ENCODE assay signal across 24 cellular contexts in the genomic region with DNA sequence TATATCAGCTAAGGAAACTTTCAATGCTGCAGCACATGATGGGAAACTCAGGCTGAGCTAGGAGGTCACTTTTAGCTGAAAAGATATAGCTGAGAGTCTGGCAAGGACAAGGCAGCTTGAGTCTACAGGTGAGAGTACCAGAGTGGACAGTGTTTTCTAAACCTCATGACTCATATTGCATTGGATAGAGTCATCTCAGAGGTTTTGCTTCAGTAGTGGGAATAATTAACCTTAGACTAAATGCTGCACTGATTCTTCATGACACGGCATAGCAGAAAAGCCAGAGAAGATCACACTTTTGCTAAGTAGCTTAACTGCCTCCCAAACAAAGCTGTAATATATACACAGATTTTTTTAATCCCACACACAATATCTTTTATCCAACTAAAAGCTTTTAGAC.
DNase-seq lines count a peak whose midpoint lies in the region; TF ChIP-seq lines count a peak whose summit lies in the region.
"Had no signal": no experiment of that assay in that cellular context is flagged by ENCODE, and none has a peak within 500 bp of the region (broad histone marks: within the 10 kb centered on the region; RNA-seq: fewer than 3 reads in every experiment).

No MANE protein-coding gene starts in this region.

- H3K27ac ChIP-seq in WERI-Rb-1: no peak overlapping the region
- H3K27ac ChIP-seq: 22Rv1, SK-N-MC had no signal

- TF ChIP-seq CTCF in WERI-Rb-1 (IDR thresholded peaks at IDR 0.05; ENCODE audit: low read depth, low read length) (no peak), retinal pigment epithelial cell (conservative IDR thresholded peaks at IDR 0.05; ENCODE audit: low read depth, low read length) (no peak)

- no peaks in the 10 kb centered on the region for H3K27me3 ChIP-seq in WERI-Rb-1 (ENCODE audit: insufficient read depth, low read depth, severe bottlenecking)
- H3K27me3 ChIP-seq in H7 (ENCODE audit: control insufficient read depth, insufficient read depth, low read length): no peaks in the 10 kb centered on the region
- H3K27me3 ChIP-seq: BE2C had no signal

- DNase-seq in NCI-H82 (lab: John Stamatoyannopoulos, UW) (peak; percentile 21), NCI-H82 treated with DMSO at 0.1 percent for 48 hours (lab: John Stamatoyannopoulos, UW; ENCODE audit: unreplicated experiment) (no peak), WERI-Rb-1 (peak; percentile 9), glomerular visceral epithelial cell (ENCODE audit: extremely low spot score) (peak; percentile 41), retinal pigment epithelial cell (ENCODE audit: low read depth) (peak; percentile 28), H7 (no peak), NCI-H748 treated with DMSO at 0.1 percent for 48 hours (lab: John Stamatoyannopoulos, UW) (no peak)
- no peak for DNase-seq in stimulated activated CD4-positive, alpha-beta T cell treated with anti-CD3 and anti-CD28 coated beads, Interleukin-12 subunit alpha, Interleukin-12 subunit beta, amount 100 ng/mL, for 4 hours
- DNase-seq: BE2C; Calu3; CD8-positive, alpha-beta memory T cell; EL; GDM1; Karpas-422; NCI-H1092 treated with DMSO at 0.1 percent for 48 hours; NCI-H1436; NCI-H187; NCI-H2081 treated with DMSO at 0.1 percent for 48 hours; NCI-H2171 treated with DMSO at 0.1 percent for 48 hours; NCI-H524 treated with DMSO at 0.1 percent for 48 hours; SIG-M5; SW 1271 had no signal

- H3K4me3 ChIP-seq in WERI-Rb-1 (ENCODE audit: low read depth, low read length) (no peak overlapping the region), retinal pigment epithelial cell (ENCODE audit: low read length) (no peak overlapping the region), H7 (ENCODE audit: insufficient read depth, low read depth, low read length) (no peak overlapping the region)
- H3K4me3 ChIP-seq: SK-N-MC had no signal

- no peaks in the 10 kb centered on the region for H3K9me3 ChIP-seq in WERI-Rb-1 (ENCODE audit: severe bottlenecking)
- H3K9me3 ChIP-seq: BE2C had no signal

- H3K36me3 ChIP-seq in WERI-Rb-1 (no peaks in the 10 kb centered on the region), H7 (replicated peaks; ENCODE audit: control insufficient read depth, insufficient read depth, low read length) (no peaks in the 10 kb centered on the region)
- H3K36me3 ChIP-seq: BE2C had no signal

Comparison
In these comparisons a context has a peak if more than half of its experiments do, and no peak if none do; other contexts are left out.
1. DNase-seq: peak in NCI-H82 (single experiment), WERI-Rb-1 (single experiment), glomerular visceral epithelial cell (single experiment) and retinal pigment epithelial cell (single experiment); none in NCI-H82 treated with DMSO at 0.1 percent for 48 hours (single experiment), H7 (single experiment), NCI-H748 treated with DMSO at 0.1 percent for 48 hours (single experiment) and stimulated activated CD4-positive, alpha-beta T cell treated with anti-CD3 and anti-CD28 coated beads, Interleukin-12 subunit alpha, Interleukin-12 subunit beta, amount 100 ng/mL, for 4 hours (single experiment).